9 cellular contexts compared by ENCODE assay signal in genomic region chr14:61609143-61609851, GRCh38.
DNase-seq lines count a peak whose midpoint lies in the region; ATAC-seq and TF ChIP-seq lines count a peak whose summit lies in the region.
"Had no signal": no experiment of that assay in that cellular context is flagged by ENCODE, and none has a peak within 500 bp of the region (broad histone marks: within the 10 kb centered on the region; RNA-seq: fewer than 3 reads in every experiment).

No MANE protein-coding gene starts in this region.

- peak overlapping the region; percentile 7 for H3K9ac ChIP-seq in BLaER1

- ATAC-seq in HG03378 (IDR thresholded peaks at IDR 0.05; ENCODE audit: unreplicated experiment) = no peak

- no peaks in the 10 kb centered on the region for H3K27me3 Mint-ChIP-seq in Calu3 (ENCODE audit: unreplicated experiment)

- H3K4me2 ChIP-seq in BLaER1 = peak overlapping the region; percentile 71

- no peaks in the 10 kb centered on the region for H3K4me1 Mint-ChIP-seq in Calu3 (ENCODE audit: low read depth, unreplicated experiment)

- H3K27me3 ChIP-seq in BLaER1 (no peaks in the 10 kb centered on the region), dorsolateral prefrontal cortex (no peaks in the 10 kb centered on the region)

- no peaks in the 10 kb centered on the region for H4K20me1 ChIP-seq in BLaER1

- peak overlapping the region; percentile 72 for H3K27ac ChIP-seq in BLaER1
- peak overlapping the region in 51 of 59 donors; percentile 0 to 79 (median 58) for H3K27ac ChIP-seq in dorsolateral prefrontal cortex

- peaks cover 51% of the 10 kb centered on the region for H3K4me1 ChIP-seq in BLaER1

- TF ChIP-seq CTCF in dorsolateral prefrontal cortex (IDR thresholded peaks at IDR 0.05 in 54 of 56, conservative IDR thresholded peaks at IDR 0.05 in 2 of 56; ENCODE audit: low read depth in 1 of 56, partially characterized antibody in 56 of 56) = no peak
- TF ChIP-seq CTCF in Calu3 (IDR thresholded peaks at IDR 0.05; ENCODE audit: unreplicated experiment) = no peak

- DNase-seq in NCI-H2196 (lab: John Stamatoyannopoulos, UW; ENCODE audit: unreplicated experiment) = peak; percentile 59
- DNase-seq in dorsolateral prefrontal cortex = peak in 7 of 10 donors; percentile 34 to 70 (median 51)
- DNase-seq in medulla oblongata (ENCODE audit: extremely low spot score) = peak; percentile 79
- DNase-seq in activated T-cell treated with anti-CD3 and anti-CD28 coated beads, Interleukin-2, amount 50 U/mL, for 48 hours = no peak
- DNase-seq in GOT3 (lab: John Stamatoyannopoulos, UW) = no peak
- DNase-seq in Calu3 = no peak
- DNase-seq: activated CD4-positive, CD25-positive, alpha-beta regulatory T cell treated with anti-CD3 and anti-CD28 coated beads, Interleukin-2, amount 50 U/mL, for 72 hours had no signal

- intact Hi-C loops in dorsolateral prefrontal cortex (cut with DNase I) = loop anchor here in 1 of 2 donors (10.0 kb wide), 1 partner anchor 64 kb away; no protein-coding TSS in a partner anchor
- intact Hi-C loops in Calu3 (cut with micrococcal nuclease; ENCODE audit: unreplicated experiment) = no loop called here

- H3K4me3 ChIP-seq in BLaER1 (no peak overlapping the region), dorsolateral prefrontal cortex (peak overlapping the region in 40 of 59 donors; percentile 2 to 52 (median 26))

- no peak overlapping the region for H3K27ac Mint-ChIP-seq in Calu3 (ENCODE audit: unreplicated experiment)

- no peaks in the 10 kb centered on the region for H3K36me3 Mint-ChIP-seq in Calu3 (ENCODE audit: insufficient read depth, unreplicated experiment)

- no peaks in the 10 kb centered on the region for H3K36me3 ChIP-seq in BLaER1

- H3K9me3 ChIP-seq in BLaER1 = no peaks in the 10 kb centered on the region

- no peak overlapping the region for H3K4me3 Mint-ChIP-seq in Calu3 (ENCODE audit: low read depth, unreplicated experiment)

- no TSS peak for BruUV-seq in Calu3 (replicated peaks; lab: Mats Ljungman, UMichigan)

- no peaks in the 10 kb centered on the region for H3K9me3 Mint-ChIP-seq in Calu3 (ENCODE audit: low read depth, unreplicated experiment)

- CTCF ChIA-PET in Calu3 (lab: Charles Lee) = interaction anchor here (1.2 kb wide), 1 partner anchor 36 kb away, joined by 3 read pairs; no protein-coding TSS in a partner anchor

Comparison
In these comparisons a context has a peak if more than half of its experiments do, and no peak if none do; other contexts are left out.
1. DNase-seq: peak in NCI-H2196 (single experiment), dorsolateral prefrontal cortex (7 of 10) and medulla oblongata (single experiment); none in activated T-cell treated with anti-CD3 and anti-CD28 coated beads, Interleukin-2, amount 50 U/mL, for 48 hours (0 of 2), GOT3 (single experiment) and Calu3 (single experiment).